ENCODE assay signal across 10 cellular contexts in genomic region chr3:197309528-197310361, GRCh38. TPM values are rescaled to one million over a fixed set of nuclear protein-coding genes. Genes with fewer than 3 reads are reported as not detected.
DNase-seq lines count a peak whose midpoint lies in the region; ATAC-seq and TF ChIP-seq lines count a peak whose summit lies in the region.
"Had no signal": no experiment of that assay in that cellular context is flagged by ENCODE, and none has a peak within 500 bp of the region (broad histone marks: within the 10 kb centered on the region; RNA-seq: fewer than 3 reads in every experiment).

No MANE protein-coding gene starts in this region.

- H3K36me3 ChIP-seq in heart right ventricle: no peaks in the 10 kb centered on the region
- H3K36me3 ChIP-seq in testis (ENCODE audit: low read depth, missing control alignments): no peaks in the 10 kb centered on the region

- H3K27me3 Mint-ChIP-seq in activated CD4-positive, alpha-beta T cell treated with anti-CD3 and anti-CD28 coated beads for 36 hours: peaks cover 13% of the 10 kb centered on the region
- H3K27me3 Mint-ChIP-seq in WTC11 (ENCODE audit: low read depth): no peaks in the 10 kb centered on the region; the same call in 1 of the 2 replicates

- DNase-seq in activated CD4-positive, alpha-beta T cell treated with anti-CD3 and anti-CD28 coated beads for 36 hours: no peak
- no peak for DNase-seq in activated CD4-positive, alpha-beta T cell treated with anti-CD3 and anti-CD28 coated beads, Interleukin-2, amount 50 U/mL, for 48 hours
- no peak for DNase-seq in WTC11 (ENCODE audit: low spot score)
- no peak for DNase-seq in heart right ventricle
- DNase-seq in testis: peak; percentile 18
- DNase-seq in Ammon's horn (ENCODE audit: low spot score): no peak
- no peak for DNase-seq in stimulated activated CD4-positive, alpha-beta T cell treated with anti-CD3 and anti-CD28 coated beads, Interleukin-12 subunit alpha, Interleukin-12 subunit beta, amount 100 ng/mL, for 4 hours
- DNase-seq in NCI-H2171 (lab: John Stamatoyannopoulos, UW): no peak
- DNase-seq: T1000 had no signal

- H3K27ac Mint-ChIP-seq in activated CD4-positive, alpha-beta T cell treated with anti-CD3 and anti-CD28 coated beads for 36 hours: peak overlapping the region; percentile 67
- peak overlapping the region; percentile 25; the same call in 1 of the 2 replicates for H3K27ac Mint-ChIP-seq in WTC11

- H3K9me3 Mint-ChIP-seq in activated CD4-positive, alpha-beta T cell treated with anti-CD3 and anti-CD28 coated beads for 36 hours (ENCODE audit: low read depth): peaks cover 4% of the 10 kb centered on the region
- peaks cover 3% of the 10 kb centered on the region; the same call in 1 of the 2 replicates for H3K9me3 Mint-ChIP-seq in WTC11

- H3K9me3 ChIP-seq in heart right ventricle: peaks cover 0 to 7% (median 0%) of the 10 kb centered on the region in 11 donors
- no peaks in the 10 kb centered on the region for H3K9me3 ChIP-seq in testis

- CTCF ChIA-PET in activated CD4-positive, alpha-beta T cell treated with anti-CD3 and anti-CD28 coated beads for 36 hours (lab: Charles Lee): interaction anchor here (1.3 kb wide), 2 partner anchors 54 to 279 kb away, joined by 3 read pairs; no protein-coding TSS in a partner anchor
- CTCF ChIA-PET in WTC11 (lab: Charles Lee): interaction anchor here (1.0 to 1.2 kb wide), 2 partner anchors 28 to 361 kb away, joined by 3 read pairs; no protein-coding TSS in a partner anchor

- WGBS in heart right ventricle, 2 donors: 43 to 48% methylated on average over 5 of the region's 5 CpGs
- 49 to 54% methylated on average over 5 of the region's 5 CpGs for WGBS in testis, 2 donors

- H3K36me3 Mint-ChIP-seq in activated CD4-positive, alpha-beta T cell treated with anti-CD3 and anti-CD28 coated beads for 36 hours (ENCODE audit: low read depth): no peaks in the 10 kb centered on the region
- no peaks in the 10 kb centered on the region for H3K36me3 Mint-ChIP-seq in WTC11

- H3K27ac ChIP-seq in heart right ventricle: peak overlapping the region in 6 of 10 donors; percentile 1 to 63 (median 29)
- peak overlapping the region in 1 of 2 donors; percentile 44 for H3K27ac ChIP-seq in testis
- H3K27ac ChIP-seq: C4-2B had no signal

- peaks cover 0 to 24% (median 11%) of the 10 kb centered on the region in 9 donors for H3K4me1 ChIP-seq in heart right ventricle
- peaks cover 17% of the 10 kb centered on the region for H3K4me1 ChIP-seq in testis

- no peak for TF ChIP-seq POLR2A in testis (IDR thresholded peaks at IDR 0.05)

- intact Hi-C loops in activated CD4-positive, alpha-beta T cell treated with anti-CD3 and anti-CD28 coated beads for 36 hours (cut with DNase I, micrococcal nuclease): loop anchor here in 1 of 2 experiments (1.0 kb wide), 1 partner anchor 16 kb away; no protein-coding TSS in a partner anchor
- intact Hi-C loops in heart right ventricle (cut with DNase I): no loop called here
- intact Hi-C loops in testis (cut with DNase I; ENCODE audit: low total_unique reads): no loop called here

- TF ChIP-seq CTCF in WTC11 (IDR thresholded peaks at IDR 0.05) (no peak), heart right ventricle (IDR thresholded peaks at IDR 0.05) (no peak), testis (IDR thresholded peaks at IDR 0.05) (no peak)

- peaks cover 36% of the 10 kb centered on the region for H3K4me1 Mint-ChIP-seq in activated CD4-positive, alpha-beta T cell treated with anti-CD3 and anti-CD28 coated beads for 36 hours
- H3K4me1 Mint-ChIP-seq in WTC11: peaks cover 22% of the 10 kb centered on the region

- POLR2A ChIA-PET in activated CD4-positive, alpha-beta T cell treated with anti-CD3 and anti-CD28 coated beads for 36 hours (lab: Charles Lee): interaction anchor here (0.6 kb wide), 2 partner anchors 51 to 440 kb away, joined by 3 to 7 read pairs; no protein-coding TSS in a partner anchor
- POLR2A ChIA-PET in WTC11 (lab: Charles Lee): interaction anchor here (0.8 kb wide), 1 partner anchor 18 kb away, joined by 3 read pairs; no protein-coding TSS in a partner anchor

- H3K27me3 ChIP-seq in heart right ventricle (no peaks in the 10 kb centered on the region), testis (no peaks in the 10 kb centered on the region)

- peak overlapping the region; percentile 6 for H3K4me3 Mint-ChIP-seq in activated CD4-positive, alpha-beta T cell treated with anti-CD3 and anti-CD28 coated beads for 36 hours
- H3K4me3 Mint-ChIP-seq in WTC11: peak overlapping the region; percentile 2; the same call in 1 of the 2 replicates

- peak; percentile 45 for ATAC-seq in activated CD4-positive, alpha-beta T cell treated with anti-CD3 and anti-CD28 coated beads for 36 hours
- ATAC-seq in WTC11 (peak; percentile 61), heart right ventricle (peak; percentile 48 to 89 (median 80))

- H3K4me3 ChIP-seq in heart right ventricle (no peak overlapping the region), testis (no peak overlapping the region)

TF ChIP-seq in WTC11, 78 proteins besides CTCF, POLR2A, EP300 and RAD21:
- TF ChIP-seq, protein P1, sequence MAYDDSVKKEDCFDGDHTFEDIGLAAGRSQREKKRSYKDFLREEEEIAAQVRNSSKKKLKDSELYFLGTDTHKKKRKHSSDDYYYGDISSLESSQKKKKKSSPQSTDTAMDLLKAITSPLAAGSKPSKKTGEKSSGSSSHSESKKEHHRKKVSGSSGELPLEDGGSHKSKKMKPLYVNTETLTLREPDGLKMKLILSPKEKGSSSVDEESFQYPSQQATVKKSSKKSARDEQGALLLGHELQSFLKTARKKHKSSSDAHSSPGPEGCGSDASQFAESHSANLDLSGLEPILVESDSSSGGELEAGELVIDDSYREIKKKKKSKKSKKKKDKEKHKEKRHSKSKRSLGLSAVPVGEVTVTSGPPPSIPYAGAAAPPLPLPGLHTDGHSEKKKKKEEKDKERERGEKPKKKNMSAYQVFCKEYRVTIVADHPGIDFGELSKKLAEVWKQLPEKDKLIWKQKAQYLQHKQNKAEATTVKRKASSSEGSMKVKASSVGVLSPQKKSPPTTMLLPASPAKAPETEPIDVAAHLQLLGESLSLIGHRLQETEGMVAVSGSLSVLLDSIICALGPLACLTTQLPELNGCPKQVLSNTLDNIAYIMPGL (CRISPR knock-in tag; IDR thresholded peaks at IDR 0.05): no peak
- TF ChIP-seq ZNF263 (CRISPR knock-in tag; IDR thresholded peaks at IDR 0.05; ENCODE audit: low read depth) (no peak), CREB1 (CRISPR knock-in tag; IDR thresholded peaks at IDR 0.05) (no peak), NR1H2 (CRISPR knock-in tag; IDR thresholded peaks at IDR 0.05) (no peak), ZNF423 (CRISPR knock-in tag; IDR thresholded peaks at IDR 0.05) (no peak), ZNF219 (CRISPR knock-in tag; IDR thresholded peaks at IDR 0.05; ENCODE audit: borderline replicate concordance) (no peak), OVOL2 (CRISPR knock-in tag; IDR thresholded peaks at IDR 0.05; ENCODE audit: borderline replicate concordance) (no peak), EMX1 (CRISPR knock-in tag; IDR thresholded peaks at IDR 0.05) (no peak)
- TF ChIP-seq, protein P2, sequence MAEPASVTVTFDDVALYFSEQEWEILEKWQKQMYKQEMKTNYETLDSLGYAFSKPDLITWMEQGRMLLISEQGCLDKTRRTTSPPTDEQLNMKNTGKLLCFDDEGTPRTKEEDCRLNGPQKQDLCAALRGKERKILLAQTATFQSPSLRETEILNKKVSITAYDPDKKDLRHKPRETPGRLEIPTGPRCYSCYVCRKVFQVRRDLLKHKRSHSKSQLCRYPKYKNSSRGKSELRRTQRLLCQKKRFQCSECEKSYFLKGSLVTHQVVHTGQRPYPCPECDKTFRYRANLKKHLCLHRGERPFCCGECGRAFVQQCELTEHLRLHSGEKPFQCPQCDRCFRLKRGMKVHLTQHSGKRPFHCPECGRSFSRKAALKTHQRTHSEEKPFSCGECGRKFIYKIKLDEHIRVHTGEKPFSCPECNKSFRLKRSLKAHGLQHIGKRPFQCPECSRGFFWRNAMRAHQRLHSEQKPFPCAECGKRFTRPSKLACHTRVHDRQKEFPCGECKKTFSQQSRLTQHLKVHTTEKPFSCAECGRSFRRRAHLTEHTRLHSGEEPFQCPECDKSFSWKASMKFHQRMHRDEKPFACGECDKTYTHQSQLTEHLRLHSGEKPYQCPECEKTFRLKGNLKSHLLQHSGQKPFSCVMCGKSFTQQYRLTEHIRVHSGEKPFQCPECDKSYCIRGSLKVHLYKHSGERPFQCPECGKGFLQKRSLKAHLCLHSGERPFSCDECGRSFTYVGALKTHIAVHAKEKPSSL (CRISPR knock-in tag; conservative IDR thresholded peaks at IDR 0.05): no peak
- TF ChIP-seq, protein P3, sequence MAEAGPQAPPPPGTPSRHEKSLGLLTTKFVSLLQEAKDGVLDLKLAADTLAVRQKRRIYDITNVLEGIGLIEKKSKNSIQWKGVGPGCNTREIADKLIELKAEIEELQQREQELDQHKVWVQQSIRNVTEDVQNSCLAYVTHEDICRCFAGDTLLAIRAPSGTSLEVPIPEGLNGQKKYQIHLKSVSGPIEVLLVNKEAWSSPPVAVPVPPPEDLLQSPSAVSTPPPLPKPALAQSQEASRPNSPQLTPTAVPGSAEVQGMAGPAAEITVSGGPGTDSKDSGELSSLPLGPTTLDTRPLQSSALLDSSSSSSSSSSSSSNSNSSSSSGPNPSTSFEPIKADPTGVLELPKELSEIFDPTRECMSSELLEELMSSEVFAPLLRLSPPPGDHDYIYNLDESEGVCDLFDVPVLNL (CRISPR knock-in tag; IDR thresholded peaks at IDR 0.05; ENCODE audit: borderline replicate concordance, low read depth): no peak
TF ChIP-seq in WTC11: peak in this region for 0.

RNA-seq across cellular contexts. Expression of gene DLG1, which starts 11.3 kb away (rescaled TPM):
- total RNA-seq in activated CD4-positive, alpha-beta T cell treated with anti-CD3 and anti-CD28 coated beads for 36 hours: 10 to 100 TPM; 58.8 to 78.4 TPM
- total RNA-seq in WTC11 (2021): 72.0 to 81.1 TPM (median 72.7 TPM) in 3 replicates
- total RNA-seq in heart right ventricle: 10 to 100 TPM; 29.0 to 97.4 (median 57.6) TPM
- polyA plus RNA-seq in heart right ventricle: 10 to 100 TPM; 20.7 to 42.5 TPM
- 10 to 100 TPM; 99.3 to 99.4 TPM for total RNA-seq in testis
- polyA plus RNA-seq in testis (ENCODE audit: insufficient read depth, low read depth, low replicate concordance): 37.4 TPM
